In the genomic region with DNA sequence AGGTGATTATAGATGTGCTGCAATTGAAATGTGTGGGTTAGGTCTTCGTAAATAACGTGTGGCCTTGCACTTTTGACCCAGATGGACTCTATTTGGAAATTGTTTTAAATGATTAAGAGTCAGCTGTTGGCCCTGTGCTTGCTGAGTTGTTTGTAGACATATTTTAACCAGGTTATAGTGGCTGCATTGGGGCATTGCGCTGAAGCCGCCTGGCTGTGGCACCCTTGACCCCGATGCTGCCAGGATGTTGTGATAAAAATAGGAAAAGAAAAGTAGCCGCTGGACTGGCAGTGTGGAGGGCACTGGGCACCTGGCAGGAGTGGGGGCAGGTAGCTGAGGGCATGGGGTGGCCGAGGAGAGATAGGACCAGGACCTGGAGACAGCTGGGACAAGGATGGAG, we compare ENCODE assay signal across 22 cellular contexts.
"Had no signal": no experiment of that assay in that cellular context is flagged by ENCODE, and none has a peak within 500 bp of the region (broad histone marks: within the 10 kb centered on the region; RNA-seq: fewer than 3 reads in every experiment).

No MANE protein-coding gene starts in this region.

- ATAC-seq: activated CD4-positive, alpha-beta T cell treated with anti-CD3 and anti-CD28 coated beads for 36 hours; activated T-helper 17 cell treated with anti-CD3 and anti-CD28 coated beads, Interleukin-2, amount 50 U/mL, for 72 hours; PC-3; T-helper 17 cell had no signal

- H3K9me3 ChIP-seq: MG63 had no signal

- DNase-seq: activated CD4-positive, alpha-beta memory T cell treated with anti-CD3 and anti-CD28 coated beads, Interleukin-2, amount 10 ng/mL, durations not matched to agents 7 days and 5 days; activated CD4-positive, alpha-beta T cell treated with anti-CD3 and anti-CD28 coated beads for 36 hours; activated CD4-positive, alpha-beta T cell treated with anti-CD3 and anti-CD28 coated beads, Interleukin-2, amount 50 U/mL, for 1 hour; activated gamma-delta T cell treated with Interleukin-2 at 50 U/mL for 16 hours; activated naive CD4-positive, alpha-beta T cell treated with anti-CD3 and anti-CD28 coated beads, Interleukin-2, amount 10 ng/mL, durations not matched to agents 7 days and 5 days; activated naive CD8-positive, alpha-beta T cell treated with anti-CD3 and anti-CD28 coated beads for 36 hours; activated T-cell treated with anti-CD3 and anti-CD28 coated beads for 4 hours; activated T-cell treated with anti-CD3 and anti-CD28 coated beads, Interleukin-2, amount 50 U/mL, for 48 hours; brain microvascular endothelial cell; MG63; NCI-H1105; NCI-H1436; NCI-H1694 treated with DMSO at 0.1 percent for 48 hours; NCI-H2029 treated with DMSO at 0.1 percent for 48 hours; NCI-H446; NCI-H524; PC-3; SHP77 treated with DMSO at 0.1 percent for 48 hours; T-helper 17 cell; T-helper 9 cell; WERI-Rb-1 had no signal

- H3K36me3 ChIP-seq: brain microvascular endothelial cell had no signal

- H3K4me3 ChIP-seq: MG63 had no signal

- H3K27ac Mint-ChIP-seq: activated CD4-positive, alpha-beta memory T cell treated with anti-CD3 and anti-CD28 coated beads, Interleukin-2, amount 10 ng/mL, durations not matched to agents 7 days and 5 days; activated CD4-positive, alpha-beta T cell treated with anti-CD3 and anti-CD28 coated beads for 36 hours; activated naive CD4-positive, alpha-beta T cell treated with anti-CD3 and anti-CD28 coated beads, Interleukin-2, amount 10 ng/mL, durations not matched to agents 7 days and 5 days; activated naive CD8-positive, alpha-beta T cell treated with anti-CD3 and anti-CD28 coated beads for 36 hours; activated T-helper 17 cell treated with anti-CD3 and anti-CD28 coated beads, Interleukin-2, amount 50 U/mL, for 72 hours; T-helper 17 cell had no signal

- H3K27ac ChIP-seq: brain microvascular endothelial cell, WERI-Rb-1 had no signal

- H3K4me3 Mint-ChIP-seq: activated CD4-positive, alpha-beta memory T cell treated with anti-CD3 and anti-CD28 coated beads, Interleukin-2, amount 10 ng/mL, durations not matched to agents 7 days and 5 days; activated CD4-positive, alpha-beta T cell treated with anti-CD3 and anti-CD28 coated beads for 36 hours; activated naive CD4-positive, alpha-beta T cell treated with anti-CD3 and anti-CD28 coated beads, Interleukin-2, amount 10 ng/mL, durations not matched to agents 7 days and 5 days; activated naive CD8-positive, alpha-beta T cell treated with anti-CD3 and anti-CD28 coated beads for 36 hours; activated T-helper 17 cell treated with anti-CD3 and anti-CD28 coated beads, Interleukin-2, amount 50 U/mL, for 72 hours; T-helper 17 cell had no signal

- H3K27me3 ChIP-seq: brain microvascular endothelial cell, MG63 had no signal

- H3K36me3 Mint-ChIP-seq: activated naive CD4-positive, alpha-beta T cell treated with anti-CD3 and anti-CD28 coated beads, Interleukin-2, amount 10 ng/mL, durations not matched to agents 7 days and 5 days had no signal

- H3K4me1 Mint-ChIP-seq: activated CD4-positive, alpha-beta memory T cell treated with anti-CD3 and anti-CD28 coated beads, Interleukin-2, amount 10 ng/mL, durations not matched to agents 7 days and 5 days; activated CD4-positive, alpha-beta T cell treated with anti-CD3 and anti-CD28 coated beads for 36 hours; activated naive CD4-positive, alpha-beta T cell treated with anti-CD3 and anti-CD28 coated beads, Interleukin-2, amount 10 ng/mL, durations not matched to agents 7 days and 5 days; activated naive CD8-positive, alpha-beta T cell treated with anti-CD3 and anti-CD28 coated beads for 36 hours; activated T-helper 17 cell treated with anti-CD3 and anti-CD28 coated beads, Interleukin-2, amount 50 U/mL, for 72 hours had no signal

- H3K9me3 Mint-ChIP-seq: activated CD4-positive, alpha-beta memory T cell treated with anti-CD3 and anti-CD28 coated beads, Interleukin-2, amount 10 ng/mL, durations not matched to agents 7 days and 5 days; activated naive CD4-positive, alpha-beta T cell treated with anti-CD3 and anti-CD28 coated beads, Interleukin-2, amount 10 ng/mL, durations not matched to agents 7 days and 5 days; activated T-helper 17 cell treated with anti-CD3 and anti-CD28 coated beads, Interleukin-2, amount 50 U/mL, for 72 hours had no signal

- H3K27me3 Mint-ChIP-seq: activated CD4-positive, alpha-beta memory T cell treated with anti-CD3 and anti-CD28 coated beads, Interleukin-2, amount 10 ng/mL, durations not matched to agents 7 days and 5 days; activated CD4-positive, alpha-beta T cell treated with anti-CD3 and anti-CD28 coated beads for 36 hours; activated naive CD4-positive, alpha-beta T cell treated with anti-CD3 and anti-CD28 coated beads, Interleukin-2, amount 10 ng/mL, durations not matched to agents 7 days and 5 days; activated naive CD8-positive, alpha-beta T cell treated with anti-CD3 and anti-CD28 coated beads for 36 hours; activated T-helper 17 cell treated with anti-CD3 and anti-CD28 coated beads, Interleukin-2, amount 50 U/mL, for 72 hours; T-helper 17 cell had no signal
